ENCODE assay signal across 8 cellular contexts in genomic region chr14:69191340-69192111, GRCh38. TPM values are rescaled to one million over a fixed set of nuclear protein-coding genes. Genes with fewer than 3 reads are reported as not detected.
DNase-seq lines count a peak whose midpoint lies in the region; ATAC-seq, FAIRE-seq and TF ChIP-seq lines count a peak whose summit lies in the region.

EXD2 (plus strand) TSS chr14:69191498; CDS start chr14:69209471, 17,973 bp downstream.

- TF ChIP-seq RAD21 in H1 (IDR thresholded peaks at IDR 0.05 in 1 of 2, conservative IDR thresholded peaks at IDR 0.05 in 1 of 2; ENCODE audit: low read depth in 2 of 2, low read length in 2 of 2): no peak; a peak in 1 of 4 replicates

- no peak; a peak in 1 of 3 replicates for TF ChIP-seq EP300 in H1 (IDR thresholded peaks at IDR 0.05; ENCODE audit: borderline replicate concordance in 1 of 2, low read depth in 2 of 2, low read length in 2 of 2)

- H2BK12ac ChIP-seq in H1 (ENCODE audit: low read depth, low read length): no peak within 1 kb of the TSS

- H2AK5ac ChIP-seq in H1 (ENCODE audit: low read depth, low read length): no peak within 1 kb of the TSS

- no peak within 1 kb of the TSS for H3K14ac ChIP-seq in H1 (ENCODE audit: insufficient read length)

- peak within 1 kb of the TSS; percentile 94 for H2AFZ ChIP-seq in H1 (ENCODE audit: low read length)

- H4K8ac ChIP-seq in H1 (ENCODE audit: extremely low read depth, insufficient read depth, low read length): peak within 1 kb of the TSS; percentile 68

- POLR2A ChIA-PET in H1 (lab: Charles Lee; ENCODE audit: partially characterized antibody): interaction anchor here (0.6 to 2.2 kb wide), 17 partner anchors 8 to 214 kb away, joined by 3 to 8 read pairs (median 4); partner anchors contain the start of genes DCAF5, ERH and SLC39A9

- H4K91ac ChIP-seq in H1 (replicated peaks; ENCODE audit: insufficient read length, low read length): no peak within 1 kb of the TSS

- peak; percentile 74 for ATAC-seq in GM19328 (IDR thresholded peaks at IDR 0.05; ENCODE audit: unreplicated experiment)
- ATAC-seq in HG03558 (IDR thresholded peaks at IDR 0.05; ENCODE audit: extremely low read depth, unreplicated experiment): peak; percentile 59

- no peaks in the 10 kb centered on the region for H4K20me1 ChIP-seq in BLaER1
- H4K20me1 ChIP-seq in H1 (replicated peaks in 1 of 2; ENCODE audit: control insufficient read depth in 1 of 2, insufficient read depth in 2 of 2, low read length in 2 of 2): peaks cover 0 to 2% of the 10 kb centered on the region in 2 experiments

- H3K18ac ChIP-seq in H1 (ENCODE audit: extremely low read depth, low read length): peak within 1 kb of the TSS; percentile 89

- no peak within 1 kb of the TSS for H2BK15ac ChIP-seq in H1 (ENCODE audit: low read length)

- H3K4me2 ChIP-seq in BLaER1 (peak within 1 kb of the TSS; percentile 70), H1 (ENCODE audit: insufficient read depth in 1 of 2, low read depth in 2 of 2, low read length in 2 of 2) (peak within 1 kb of the TSS; percentile 62 to 69)

- peaks cover 7% of the 10 kb centered on the region; the same call in 1 of the 2 replicates for H3K9me3 ChIP-seq in BLaER1
- H3K9me3 ChIP-seq in H1 (ENCODE audit: insufficient read depth in 2 of 2, low read depth in 1 of 2, low read length in 1 of 2): no peaks in the 10 kb centered on the region

- FAIRE-seq in H1 (lab: Jason Lieb, UNC): peak; percentile 94

- no peaks in the 10 kb centered on the region for H3K36me3 ChIP-seq in BLaER1
- H3K36me3 ChIP-seq in H1 (ENCODE audit: control insufficient read depth in 2 of 4, insufficient read depth in 4 of 4, low read length in 3 of 4): no peaks in the 10 kb centered on the region; a peak in 1 of 8 replicates

- no peaks in the 10 kb centered on the region for H3K4me1 ChIP-seq in BLaER1
- H3K4me1 ChIP-seq in H1 (replicated peaks in 1 of 4; ENCODE audit: control insufficient read depth in 3 of 4, insufficient read depth in 4 of 4, low read length in 3 of 4): peaks cover 0 to 2% (median 0%) of the 10 kb centered on the region in 4 experiments; a peak in 2 of 7 replicates

- H3K27ac ChIP-seq in BLaER1 (no peak within 1 kb of the TSS), H1 (ENCODE audit: low read depth, low read length) (peak within 1 kb of the TSS; percentile 80; the same call in 1 of the 2 replicates)

- CTCF ChIA-PET in H1 (lab: Charles Lee; ENCODE audit: partially characterized antibody): interaction anchor here (0.5 to 1.8 kb wide), 6 partner anchors 10 to 65 kb away, joined by 3 to 8 read pairs (median 4); no protein-coding TSS in a partner anchor

- peak within 1 kb of the TSS; percentile 37; the same call in 1 of the 2 replicates for H2BK5ac ChIP-seq in H1 (ENCODE audit: low read depth, low read length)

- H3K4ac ChIP-seq in H1 (replicated peaks; ENCODE audit: insufficient read length, low read depth, low read length): no peak within 1 kb of the TSS

- H4K5ac ChIP-seq in H1 (ENCODE audit: insufficient read length, low read depth, low read length): peak within 1 kb of the TSS; percentile 93

- H3K23me2 ChIP-seq in H1 (ENCODE audit: low read depth, low read length): no peaks in the 10 kb centered on the region

- H3K9ac ChIP-seq in BLaER1 (no peak within 1 kb of the TSS), H1 (replicated peaks in 1 of 4; ENCODE audit: extremely low read depth in 1 of 4, low read depth in 3 of 4, low read length in 3 of 4) (peak within 1 kb of the TSS; percentile 1 to 77 (median 71))

- peaks cover 0 to 30% of the 10 kb centered on the region in 2 experiments; a peak in 2 of 4 replicates for H3K79me2 ChIP-seq in H1 (ENCODE audit: control insufficient read depth in 1 of 2, insufficient read depth in 2 of 2, low read length in 2 of 2)

- H3K23ac ChIP-seq in H1 (ENCODE audit: insufficient read length): no peak within 1 kb of the TSS

- no peak within 1 kb of the TSS for H2BK20ac ChIP-seq in H1 (ENCODE audit: low read length)

- TF ChIP-seq POLR2A in H1 (IDR thresholded peaks at IDR 0.05; ENCODE audit: control extremely low read depth in 1 of 2, low read depth in 2 of 2, low read length in 2 of 2): peak; percentile 72 to 89

- H3K27me3 ChIP-seq in BLaER1 (peaks cover 36% of the 10 kb centered on the region), H1 (replicated peaks in 1 of 4; ENCODE audit: control insufficient read depth in 3 of 4, extremely low read depth in 1 of 4, insufficient read depth in 3 of 4, low read length in 3 of 4) (no peaks in the 10 kb centered on the region)

- H2BK120ac ChIP-seq in H1 (replicated peaks; ENCODE audit: low read depth, low read length): no peak within 1 kb of the TSS

- H3K4me3 ChIP-seq in BLaER1: peak within 1 kb of the TSS; percentile 66
- H3K4me3 ChIP-seq in H1 (ENCODE audit: extremely low read depth in 1 of 4, insufficient read depth in 2 of 4, low read depth in 3 of 4, low read length in 4 of 4): peak within 1 kb of the TSS; percentile 63 to 86 (median 80)

- WGBS in H1 (ENCODE audit: extremely low coverage in 1 of 2, insufficient coverage in 1 of 2, insufficient read length in 1 of 2, insufficient replicate concordance in 2 of 2, low coverage in 1 of 2, low lambda C conversion rate in 2 of 2, missing lambda C conversion rate in 1 of 2), 2 experiments: 1% methylated on average over 45 of the region's 58 CpGs; no CpG with 5 or more reads in 1 of the 2 experiments

- peak; percentile 89 for DNase-seq in NCI-H748 treated with DMSO at 0.1 percent for 48 hours (lab: John Stamatoyannopoulos, UW)
- DNase-seq in activated CD8-positive, alpha-beta memory T cell treated with anti-CD3 and anti-CD28 coated beads for 4 hours (ENCODE audit: low read depth in 2 of 2): peak; percentile 18 to 37
- DNase-seq in H1 (ENCODE audit: low read depth in 1 of 2, low spot score in 2 of 2): peak; percentile 87 to 92
- peak; percentile 93 for DNase-seq in medulla oblongata (ENCODE audit: extremely low spot score)
- peak; percentile 39 for DNase-seq in stimulated activated CD8-positive, alpha-beta memory T cell treated with anti-CD3 and anti-CD28 coated beads, Interleukin-12 subunit alpha, Interleukin-12 subunit beta, amount 100 ng/mL, for 1 hour (ENCODE audit: low read depth)

- TF ChIP-seq CTCF in H1 (IDR thresholded peaks at IDR 0.05; ENCODE audit: control extremely low read depth in 1 of 3, insufficient read depth in 1 of 3, low read depth in 1 of 3, low read length in 3 of 3): no peak

- peak within 1 kb of the TSS; percentile 84 for H3K56ac ChIP-seq in H1 (replicated peaks; ENCODE audit: insufficient read length, low read depth, low read length)

- no peaks in the 10 kb centered on the region for H3K79me1 ChIP-seq in H1 (ENCODE audit: low read depth, low read length)

TF ChIP-seq in H1, 55 proteins besides CTCF, POLR2A, EP300 and RAD21 (continues in another document):
- TF ChIP-seq RBBP5 (IDR thresholded peaks at IDR 0.05; ENCODE audit: borderline replicate concordance, low read depth, low read length) (peak; percentile 96), NRF1 (IDR thresholded peaks at IDR 0.05; ENCODE audit: low read depth, low read length) (no peak), YY1 (IDR thresholded peaks at IDR 0.05; ENCODE audit: low read depth, low read length) (peak; percentile 99), NANOG (IDR thresholded peaks at IDR 0.05; ENCODE audit: insufficient read depth, low read depth, low read length, poor library complexity, severe bottlenecking) (peak; percentile 7), SP4 (IDR thresholded peaks at IDR 0.05; ENCODE audit: low read length) (peak; percentile 57; the same call in 1 of the 2 replicates), KDM4A (IDR thresholded peaks at IDR 0.05; ENCODE audit: low read depth, low read length, severe bottlenecking) (peak; percentile 83), SIN3A (conservative IDR thresholded peaks at IDR 0.05 in 1 of 2, IDR thresholded peaks at IDR 0.05 in 1 of 2; ENCODE audit: low read depth in 1 of 2, low read length in 2 of 2) (peak; percentile 78 to 85; a peak in 3 of 4 replicates), MAX (IDR thresholded peaks at IDR 0.05) (peak; percentile 85), JUND (IDR thresholded peaks at IDR 0.05; ENCODE audit: low read length) (peak; percentile 61), SAP30 (IDR thresholded peaks at IDR 0.05; ENCODE audit: insufficient read depth, insufficient replicate concordance, low read length) (peak; percentile 61), JUN (IDR thresholded peaks at IDR 0.05; ENCODE audit: low read depth, low read length) (no peak), CEBPB (IDR thresholded peaks at IDR 0.05; ENCODE audit: low read depth, low read length) (peak; percentile 45; the same call in 1 of the 2 replicates), USF2 (IDR thresholded peaks at IDR 0.05; ENCODE audit: low read length) (no peak), SRF (IDR thresholded peaks at IDR 0.05; ENCODE audit: low read depth, low read length) (peak; percentile 40; the same call in 1 of the 2 replicates), SP1 (IDR thresholded peaks at IDR 0.05; ENCODE audit: low read depth, low read length) (0 out of 2 replicates have a peak, but pooled peaks have one; percentile 47), ZNF274 (IDR thresholded peaks at IDR 0.05; ENCODE audit: borderline replicate concordance, extremely low read depth, low read length) (no peak), SIX5 (IDR thresholded peaks at IDR 0.05; ENCODE audit: low read depth, low read length) (peak; percentile 31; the same call in 1 of the 2 replicates), POLR2AphosphoS5 (IDR thresholded peaks at IDR 0.05; ENCODE audit: low read depth, low read length) (peak; percentile 83)

RNA-seq across cellular contexts. Expression of gene EXD2, which starts in this region (rescaled TPM):
- total RNA-seq in H1 (2021; fragmentation: NEBNext Ultra II Directional; extraction: Animal tissue kit (Norgen Biotek cat#: 25700)): 20.3 and 25.9 TPM in 2 replicates
- polyA plus RNA-seq in H1 (2011; rRNA removed): 8.7 and 11.9 TPM in 2 replicates
- 13.1 TPM for polyA plus RNA-seq in H1 (2011; cell fraction: cytosol; rRNA removed)
- 16.6 TPM for polyA plus RNA-seq in H1 (2011; cell fraction: nucleus; rRNA removed)
- 14.7 to 18.6 TPM (median 18.0 TPM) in 4 replicates for polyA plus RNA-seq in H1 (2012, experiment 1 of 2)
- polyA plus RNA-seq in H1 (2012, experiment 2 of 2): 7.9 TPM
- 21.6 TPM for polyA plus RNA-seq in H1 (2013, experiment 1 of 2)
- polyA plus RNA-seq in H1 (2013, experiment 2 of 2): 22.3 TPM
- 18.6 and 23.0 TPM in 2 replicates for polyA minus RNA-seq in H1 (2011; rRNA and poly(A)+ RNA removed)
- polyA minus RNA-seq in H1 (2011; cell fraction: cytosol; rRNA and poly(A)+ RNA removed): 12.8 TPM
- polyA minus RNA-seq in H1 (2011; cell fraction: nucleus; rRNA and poly(A)+ RNA removed): 16.2 TPM

Comparison
In these comparisons a context has a peak if more than half of its experiments do, and no peak if none do; other contexts are left out.
1. DNase-seq: peak in every context shown above with its lines; median percentile 93 in medulla oblongata; 90 in H1; 89 in NCI-H748 treated with DMSO at 0.1 percent for 48 hours; 39 in stimulated activated CD8-positive, alpha-beta memory T cell treated with anti-CD3 and anti-CD28 coated beads, Interleukin-12 subunit alpha, Interleukin-12 subunit beta, amount 100 ng/mL, for 1 hour; 28 in activated CD8-positive, alpha-beta memory T cell treated with anti-CD3 and anti-CD28 coated beads for 4 hours.